Comparison of ENCODE assay signal across 9 cellular contexts in the genomic region with DNA sequence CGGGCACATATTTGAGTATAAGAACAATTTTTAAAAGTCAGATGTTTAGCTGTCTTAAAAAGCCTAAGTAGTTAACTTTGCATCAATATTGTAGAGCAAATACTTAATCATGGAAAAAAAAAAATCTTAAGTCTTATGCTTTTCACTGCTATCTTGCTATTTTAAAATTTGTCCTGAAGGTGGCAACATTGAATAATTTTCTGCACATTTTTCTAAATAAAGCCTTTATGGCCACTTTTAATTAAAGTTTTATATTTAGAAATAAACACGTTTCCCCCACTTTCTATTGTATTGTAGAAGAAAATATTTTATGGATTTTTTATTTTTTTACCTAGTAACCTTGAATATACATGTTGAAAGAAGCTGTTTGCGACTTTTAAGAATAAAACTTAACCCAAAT.
DNase-seq lines count a peak whose midpoint lies in the region; ATAC-seq and TF ChIP-seq lines count a peak whose summit lies in the region.
"Had no signal": no experiment of that assay in that cellular context is flagged by ENCODE, and none has a peak within 500 bp of the region (broad histone marks: within the 10 kb centered on the region; RNA-seq: fewer than 3 reads in every experiment).

No MANE protein-coding gene starts in this region.

- TF ChIP-seq CTCF in BE2C (IDR thresholded peaks at IDR 0.05; ENCODE audit: low read depth, low read length) (peak; percentile 32; the same call in 1 of the 2 replicates), HEK293 (tag by site-specific recombination; IDR thresholded peaks at IDR 0.05) (no peak), Panc1 (IDR thresholded peaks at IDR 0.05) (peak; percentile 25; the same call in 1 of the 2 replicates)

- in situ Hi-C loops in Panc1 (cut with HindIII; ENCODE audit: low pct_unique_long_range_greater_than_20kb, low sequenced_read_pairs) = no loop called here

- H3K27ac ChIP-seq in HEK293 (ENCODE audit: extremely low read depth, low read depth, low read length) (no peak overlapping the region), Panc1 (ENCODE audit: low read length) (no peak overlapping the region)

- DNase-seq in BE2C = no peak
- no peak for DNase-seq in Panc1 (ENCODE audit: low read depth, low spot score)
- DNase-seq in foreskin melanocyte = peak; percentile 3
- no peak for DNase-seq in NCI-H2029 treated with DMSO at 0.1 percent for 48 hours (lab: John Stamatoyannopoulos, UW)
- DNase-seq in posterior cingulate gyrus = no peak
- DNase-seq: NCI-H82 had no signal

- POLR2A ChIA-PET in HEK293 (lab: Yijun Ruan, JAX) (no interaction called here), Panc1 (lab: Charles Lee) (no interaction called here)

- BruUV-seq in Panc1 (replicated peaks; lab: Mats Ljungman, UMichigan) = no TSS peak

- H3K9me3 ChIP-seq in BE2C (no peaks in the 10 kb centered on the region), HEK293 (ENCODE audit: control insufficient read depth, insufficient read depth, low read depth, low read length) (no peaks in the 10 kb centered on the region), Panc1 (ENCODE audit: control insufficient read depth, insufficient read depth, low read depth, low read length) (no peaks in the 10 kb centered on the region)

- intact Hi-C loops in Panc1 (cut with micrococcal nuclease; ENCODE audit: unreplicated experiment) (loop anchor here (5.0 kb wide), 2 partner anchors 156 to 184 kb away; no protein-coding TSS in a partner anchor), posterior cingulate gyrus (cut with DNase I) (no loop called here)

- H3K27me3 ChIP-seq in BE2C = no peaks in the 10 kb centered on the region
- H3K27me3 ChIP-seq in Panc1 (ENCODE audit: control insufficient read depth, insufficient read depth, low read length) = no peaks in the 10 kb centered on the region

- no peaks in the 10 kb centered on the region for H3K36me3 ChIP-seq in BE2C
- no peaks in the 10 kb centered on the region for H3K36me3 ChIP-seq in HEK293 (ENCODE audit: control insufficient read depth in 2 of 2, insufficient read depth in 1 of 2, low read length in 2 of 2)
- H3K36me3 ChIP-seq in Panc1 (ENCODE audit: control insufficient read depth, insufficient read depth, low read length) = no peaks in the 10 kb centered on the region

- H3K4me3 ChIP-seq in BE2C (ENCODE audit: low read depth, low read length) (no peak overlapping the region), HEK293 (ENCODE audit: low read depth, low read length) (no peak overlapping the region), Panc1 (ENCODE audit: low read depth in 2 of 2, low read length in 2 of 2) (no peak overlapping the region)

- H3K4me1 ChIP-seq in BE2C (peaks cover 10% of the 10 kb centered on the region), HEK293 (ENCODE audit: control insufficient read depth, insufficient read depth, low read length) (no peaks in the 10 kb centered on the region), Panc1 (ENCODE audit: control insufficient read depth, insufficient read depth, low read length) (no peaks in the 10 kb centered on the region)

- ATAC-seq in Panc1 (no peak), GM18867 (IDR thresholded peaks at IDR 0.05; ENCODE audit: unreplicated experiment) (no peak), GM19035 (IDR thresholded peaks at IDR 0.05; ENCODE audit: unreplicated experiment) (no peak)

- CTCF ChIA-PET in HEK293 (lab: Yijun Ruan, JAX) = interaction anchor here (0.7 to 1.6 kb wide), 2 partner anchors 184 to 275 kb away, joined by 6 to 7 read pairs; no protein-coding TSS in a partner anchor
- CTCF ChIA-PET in Panc1 (lab: Charles Lee) = interaction anchor here (0.7 kb wide), 1 partner anchor 751 kb away, joined by 3 read pairs; no protein-coding TSS in a partner anchor

TF ChIP-seq in HEK293, 187 proteins besides CTCF, POLR2A, EP300 and RAD21:
- TF ChIP-seq ZNF561 (tag by site-specific recombination; IDR thresholded peaks at IDR 0.05; ENCODE audit: borderline replicate concordance) (no peak), ZNF654 (tag by site-specific recombination; IDR thresholded peaks at IDR 0.05; ENCODE audit: low read depth) (peak; percentile 41)
